In genomic region chr22:26977741-26978140, GRCh38 we compare ENCODE assay signal across 3 cellular contexts.
TF ChIP-seq lines count a peak whose summit lies in the region.

No MANE protein-coding gene starts in this region.

TF ChIP-seq in GM23338, 12 proteins besides CTCF, POLR2A, EP300 and RAD21 (continues in another document):
- peak; percentile 79 for TF ChIP-seq REST (IDR thresholded peaks at IDR 0.05; ENCODE audit: unreplicated experiment)

TF ChIP-seq in GM12878, 131 proteins besides CTCF, POLR2A, EP300 and RAD21 (continued from another document):
- peak; percentile 73; the same call in 1 of the 2 replicates for TF ChIP-seq REST (IDR thresholded peaks at IDR 0.05; ENCODE audit: low read depth, low read length)

TF ChIP-seq in liver, 16 proteins besides CTCF, POLR2A, EP300 and RAD21:
- TF ChIP-seq REST (IDR thresholded peaks at IDR 0.05) (peak; percentile 54), EGR1 (IDR thresholded peaks at IDR 0.05; ENCODE audit: low read depth in 2 of 2) (no peak), NR2F2 (IDR thresholded peaks at IDR 0.05) (no peak), JUND (IDR thresholded peaks at IDR 0.05) (no peak), TAF1 (conservative IDR thresholded peaks at IDR 0.05) (no peak)
TF ChIP-seq in liver: peak in this region for 1.
